1 cellular context compared by ENCODE assay signal in genomic region chr5:36724429-36725332, GRCh38.
TF ChIP-seq lines count a peak whose summit lies in the region.

No MANE protein-coding gene starts in this region.

TF ChIP-seq in GM12878, 131 proteins besides CTCF, POLR2A, EP300 and RAD21 (continued from another document and continues in another):
- TF ChIP-seq ZNF687 (IDR thresholded peaks at IDR 0.05) (peak; percentile 76), ATF7 (IDR thresholded peaks at IDR 0.05; ENCODE audit: low read depth) (no peak), POU2F2 (IDR thresholded peaks at IDR 0.05; ENCODE audit: borderline replicate concordance, low read depth, low read length) (peak; percentile 71; the same call in 2 of the 3 replicates), CUX1 (IDR thresholded peaks at IDR 0.05; ENCODE audit: insufficient replicate concordance, low read depth, low read length) (no peak), NRF1 (conservative IDR thresholded peaks at IDR 0.05; ENCODE audit: low read depth, low read length) (no peak), SRF (IDR thresholded peaks at IDR 0.05; ENCODE audit: low read depth in 2 of 2, low read length in 2 of 2) (no peak), RBBP5 (conservative IDR thresholded peaks at IDR 0.05) (no peak), ZNF207 (IDR thresholded peaks at IDR 0.05; ENCODE audit: borderline replicate concordance) (peak; percentile 9; the same call in 1 of the 2 replicates), JUND (IDR thresholded peaks at IDR 0.05; ENCODE audit: low read depth, low read length) (no peak), MTA3 (IDR thresholded peaks at IDR 0.05; ENCODE audit: borderline replicate concordance, low read length) (0 out of 2 replicates have a peak, but pooled peaks have one; percentile 64), ZNF24 (IDR thresholded peaks at IDR 0.05) (no peak), RCOR1 (conservative IDR thresholded peaks at IDR 0.05; ENCODE audit: low read depth, low read length) (0 out of 2 replicates have a peak, but pooled peaks have one; percentile 27), IKZF1 (conservative IDR thresholded peaks at IDR 0.05) (peak; percentile 95), NBN (IDR thresholded peaks at IDR 0.05) (0 out of 2 replicates have a peak, but pooled peaks have one; percentile 30), CBX5 (IDR thresholded peaks at IDR 0.05; ENCODE audit: low read depth) (no peak), ESRRA (IDR thresholded peaks at IDR 0.05; ENCODE audit: low read length) (no peak), BCLAF1 (IDR thresholded peaks at IDR 0.05) (no peak), SMAD5 (IDR thresholded peaks at IDR 0.05; ENCODE audit: low read depth) (peak; percentile 68; the same call in 1 of the 2 replicates), BCL11A (IDR thresholded peaks at IDR 0.05; ENCODE audit: low read depth, low read length) (no peak), RELA (IDR thresholded peaks at IDR 0.05; ENCODE audit: borderline replicate concordance, partially characterized antibody) (no peak), HCFC1 (IDR thresholded peaks at IDR 0.05; ENCODE audit: low read length) (no peak), FOXK2 (IDR thresholded peaks at IDR 0.05) (no peak), GATAD2B (conservative IDR thresholded peaks at IDR 0.05; ENCODE audit: low read depth) (peak; percentile 68; the same call in 1 of the 2 replicates), SUPT20H (IDR thresholded peaks at IDR 0.05; ENCODE audit: borderline replicate concordance, control insufficient read depth, low read depth, low read length) (no peak), NKRF (conservative IDR thresholded peaks at IDR 0.05) (no peak; the same call in 1 of the 2 replicates), NR2F1 (conservative IDR thresholded peaks at IDR 0.05) (peak; percentile 19; the same call in 1 of the 2 replicates), SPI1 (IDR thresholded peaks at IDR 0.05; ENCODE audit: borderline replicate concordance, insufficient read depth, low read depth, low read length) (peak; percentile 97), IRF4 (IDR thresholded peaks at IDR 0.05; ENCODE audit: low read depth, low read length) (peak; percentile 38; the same call in 1 of the 2 replicates), KAT2A (conservative IDR thresholded peaks at IDR 0.05; ENCODE audit: control insufficient read depth, low read depth, low read length) (no peak), PML (IDR thresholded peaks at IDR 0.05; ENCODE audit: low read length) (no peak), SMARCA5 (IDR thresholded peaks at IDR 0.05) (peak; percentile 27; the same call in 1 of the 2 replicates), JUNB (IDR thresholded peaks at IDR 0.05) (no peak), CBFB (IDR thresholded peaks at IDR 0.05; ENCODE audit: low read depth) (peak; percentile 60; the same call in 1 of the 2 replicates), BRCA1 (IDR thresholded peaks at IDR 0.05; ENCODE audit: low read depth, low read length) (no peak), LARP7 (IDR thresholded peaks at IDR 0.05) (peak; percentile 19; the same call in 1 of the 2 replicates), BMI1 (IDR thresholded peaks at IDR 0.05; ENCODE audit: borderline replicate concordance) (no peak), TCF7 (IDR thresholded peaks at IDR 0.05; ENCODE audit: borderline replicate concordance) (no peak), KDM1A (IDR thresholded peaks at IDR 0.05; ENCODE audit: borderline replicate concordance) (no peak), BCL3 (IDR thresholded peaks at IDR 0.05; ENCODE audit: borderline replicate concordance, insufficient read depth, low read depth, low read length, poor library complexity, severe bottlenecking) (no peak), RAD51 (IDR thresholded peaks at IDR 0.05) (peak; percentile 98), EED (IDR thresholded peaks at IDR 0.05; ENCODE audit: low read depth) (peak; percentile 82)
- TF ChIP-seq, protein P1, sequence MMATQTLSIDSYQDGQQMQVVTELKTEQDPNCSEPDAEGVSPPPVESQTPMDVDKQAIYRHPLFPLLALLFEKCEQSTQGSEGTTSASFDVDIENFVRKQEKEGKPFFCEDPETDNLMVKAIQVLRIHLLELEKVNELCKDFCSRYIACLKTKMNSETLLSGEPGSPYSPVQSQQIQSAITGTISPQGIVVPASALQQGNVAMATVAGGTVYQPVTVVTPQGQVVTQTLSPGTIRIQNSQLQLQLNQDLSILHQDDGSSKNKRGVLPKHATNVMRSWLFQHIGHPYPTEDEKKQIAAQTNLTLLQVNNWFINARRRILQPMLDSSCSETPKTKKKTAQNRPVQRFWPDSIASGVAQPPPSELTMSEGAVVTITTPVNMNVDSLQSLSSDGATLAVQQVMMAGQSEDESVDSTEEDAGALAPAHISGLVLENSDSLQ (IDR thresholded peaks at IDR 0.05), result peak; percentile 99
- TF ChIP-seq, protein P2, sequence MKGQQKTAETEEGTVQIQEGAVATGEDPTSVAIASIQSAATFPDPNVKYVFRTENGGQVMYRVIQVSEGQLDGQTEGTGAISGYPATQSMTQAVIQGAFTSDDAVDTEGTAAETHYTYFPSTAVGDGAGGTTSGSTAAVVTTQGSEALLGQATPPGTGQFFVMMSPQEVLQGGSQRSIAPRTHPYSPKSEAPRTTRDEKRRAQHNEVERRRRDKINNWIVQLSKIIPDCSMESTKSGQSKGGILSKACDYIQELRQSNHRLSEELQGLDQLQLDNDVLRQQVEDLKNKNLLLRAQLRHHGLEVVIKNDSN (IDR thresholded peaks at IDR 0.05; ENCODE audit: borderline replicate concordance, extremely low read length, insufficient read depth, low read depth, low read length), result peak; percentile 98
- TF ChIP-seq, protein P3, sequence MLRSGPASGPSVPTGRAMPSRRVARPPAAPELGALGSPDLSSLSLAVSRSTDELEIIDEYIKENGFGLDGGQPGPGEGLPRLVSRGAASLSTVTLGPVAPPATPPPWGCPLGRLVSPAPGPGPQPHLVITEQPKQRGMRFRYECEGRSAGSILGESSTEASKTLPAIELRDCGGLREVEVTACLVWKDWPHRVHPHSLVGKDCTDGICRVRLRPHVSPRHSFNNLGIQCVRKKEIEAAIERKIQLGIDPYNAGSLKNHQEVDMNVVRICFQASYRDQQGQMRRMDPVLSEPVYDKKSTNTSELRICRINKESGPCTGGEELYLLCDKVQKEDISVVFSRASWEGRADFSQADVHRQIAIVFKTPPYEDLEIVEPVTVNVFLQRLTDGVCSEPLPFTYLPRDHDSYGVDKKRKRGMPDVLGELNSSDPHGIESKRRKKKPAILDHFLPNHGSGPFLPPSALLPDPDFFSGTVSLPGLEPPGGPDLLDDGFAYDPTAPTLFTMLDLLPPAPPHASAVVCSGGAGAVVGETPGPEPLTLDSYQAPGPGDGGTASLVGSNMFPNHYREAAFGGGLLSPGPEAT (IDR thresholded peaks at IDR 0.05; ENCODE audit: low read depth), result peak; percentile 85; the same call in 1 of the 2 replicates
